In genomic region chr10:19847321-19847720, GRCh38 we compare ENCODE assay signal across 24 cellular contexts. TPM values are rescaled to one million over a fixed set of nuclear protein-coding genes. Genes with fewer than 3 reads are reported as not detected.
DNase-seq lines count a peak whose midpoint lies in the region; ATAC-seq, FAIRE-seq and TF ChIP-seq lines count a peak whose summit lies in the region.
"Had no signal": no experiment of that assay in that cellular context is flagged by ENCODE, and none has a peak within 500 bp of the region (broad histone marks: within the 10 kb centered on the region; RNA-seq: fewer than 3 reads in every experiment).

No MANE protein-coding gene starts in this region.

- H3K9me3 Mint-ChIP-seq in astrocyte (ENCODE audit: unreplicated experiment) (no peaks in the 10 kb centered on the region), mesothelial cell of epicardium (no peaks in the 10 kb centered on the region)
- H3K9me3 Mint-ChIP-seq in T-helper 2 cell treated with Interferon-gamma antibody and Interleukin-4, amounts not matched to agents 5 μg/mL and 100 μg/mL, for 36 hours, result peaks cover 12% of the 10 kb centered on the region
- peaks cover 4% of the 10 kb centered on the region for H3K9me3 Mint-ChIP-seq in CD4-positive, alpha-beta T cell

- H3K27ac Mint-ChIP-seq in astrocyte (ENCODE audit: unreplicated experiment) (peak overlapping the region; percentile 15), mesothelial cell of epicardium (peak overlapping the region; percentile 83)
- no peak overlapping the region for H3K27ac Mint-ChIP-seq in T-helper 2 cell treated with Interferon-gamma antibody and Interleukin-4, amounts not matched to agents 5 μg/mL and 100 μg/mL, for 36 hours
- H3K27ac Mint-ChIP-seq in CD4-positive, alpha-beta T cell, result no peak overlapping the region
- H3K27ac Mint-ChIP-seq: effector memory CD8-positive, alpha-beta T cell; HFFc6; neural progenitor cell; stimulated activated memory B cell treated with anti-CD40 and anti-IgM and Interleukin-4, amounts not matched to agents 10 μg/mL and 1 μg/mL and 100 μg/mL, for 72 hours had no signal

- no peaks in the 10 kb centered on the region for H3K36me3 ChIP-seq in astrocyte (ENCODE audit: insufficient read depth, low read length)
- H3K36me3 ChIP-seq: neural progenitor cell, thoracic aorta had no signal

- H3K4me1 ChIP-seq in astrocyte (ENCODE audit: insufficient read depth, low read length), result peaks cover 9% of the 10 kb centered on the region

- H2AFZ ChIP-seq in astrocyte (ENCODE audit: low read depth, low read length), result no peak overlapping the region
- H2AFZ ChIP-seq: neural progenitor cell had no signal

- peak overlapping the region; percentile 5 for H3K4me2 ChIP-seq in astrocyte (ENCODE audit: low read length)
- H3K4me2 ChIP-seq: neural progenitor cell had no signal

- no peak overlapping the region for H3K9ac ChIP-seq in astrocyte (ENCODE audit: low read length)
- H3K9ac ChIP-seq: neural progenitor cell had no signal

- intact Hi-C loops in CD4-positive, alpha-beta T cell (cut with DNase I, micrococcal nuclease), result no loop called here

- TF ChIP-seq CTCF in AG10803 (conservative IDR thresholded peaks at IDR 0.05; ENCODE audit: low read length) (no peak), astrocyte (IDR thresholded peaks at IDR 0.05; ENCODE audit: insufficient read depth, low read depth, low read length) (no peak), fibroblast of mammary gland (conservative IDR thresholded peaks at IDR 0.05; ENCODE audit: control insufficient read depth, insufficient read depth, low read depth, low read length) (no peak), mesothelial cell of epicardium (IDR thresholded peaks at IDR 0.05; ENCODE audit: unreplicated experiment) (no peak)
- no peak for TF ChIP-seq CTCF in CD4-positive, alpha-beta T cell (IDR thresholded peaks at IDR 0.05)

- H3K9me3 ChIP-seq in astrocyte (ENCODE audit: insufficient read depth, low read depth, low read length), result no peaks in the 10 kb centered on the region
- H3K9me3 ChIP-seq in CD4-positive, alpha-beta T cell (ENCODE audit: control insufficient read depth, low read length), result no peaks in the 10 kb centered on the region
- H3K9me3 ChIP-seq: mucosa of descending colon, thoracic aorta had no signal

- DNase-seq in AG10803 (ENCODE audit: low read depth), result peak; percentile 48
- DNase-seq in astrocyte (ENCODE audit: low read depth), result peak; percentile 84
- peak; percentile 38 for DNase-seq in fibroblast of mammary gland (ENCODE audit: low read depth)
- DNase-seq in mesothelial cell of epicardium (ENCODE audit: low spot score in 2 of 2, unreplicated experiment in 2 of 2), result no peak
- no peak for DNase-seq in T1000 (lab: John Stamatoyannopoulos, UW)
- DNase-seq in T-helper 2 cell treated with Interferon-gamma antibody and Interleukin-4, amounts not matched to agents 5 μg/mL and 100 μg/mL, for 36 hours (ENCODE audit: low spot score), result no peak
- no peak for DNase-seq in CD4-positive, alpha-beta T cell
- DNase-seq: activated CD4-positive, alpha-beta T cell treated with anti-CD3 and anti-CD28 coated beads for 48 hours; activated effector memory CD4-positive, alpha-beta T cell treated with Interleukin-2 at 50 U/mL for 16 hours; COR-L47; effector memory CD8-positive, alpha-beta T cell; foreskin melanocyte; HFFc6; mucosa of descending colon; MV-4-11; NCI-H187 treated with DMSO at 0.1 percent for 48 hours; NCI-H510A; retina; RPMI8226 had no signal

- CTCF ChIA-PET in CD4-positive, alpha-beta T cell (lab: Charles Lee), result no interaction called here

- H3K27me3 ChIP-seq in astrocyte (ENCODE audit: insufficient read depth, low read length), result no peaks in the 10 kb centered on the region
- no peaks in the 10 kb centered on the region for H3K27me3 ChIP-seq in CD4-positive, alpha-beta T cell (ENCODE audit: control insufficient read depth, insufficient read depth, low read length)
- H3K27me3 ChIP-seq: neural progenitor cell had no signal

- POLR2A ChIA-PET in CD4-positive, alpha-beta T cell (lab: Charles Lee), result no interaction called here

- H3K4me3 Mint-ChIP-seq in astrocyte (ENCODE audit: unreplicated experiment), result no peak overlapping the region
- H3K4me3 Mint-ChIP-seq in mesothelial cell of epicardium, result no peak overlapping the region
- H3K4me3 Mint-ChIP-seq in T-helper 2 cell treated with Interferon-gamma antibody and Interleukin-4, amounts not matched to agents 5 μg/mL and 100 μg/mL, for 36 hours, result no peak overlapping the region
- no peak overlapping the region for H3K4me3 Mint-ChIP-seq in CD4-positive, alpha-beta T cell
- H3K4me3 Mint-ChIP-seq: effector memory CD8-positive, alpha-beta T cell; HFFc6; neural progenitor cell; stimulated activated memory B cell treated with anti-CD40 and anti-IgM and Interleukin-4, amounts not matched to agents 10 μg/mL and 1 μg/mL and 100 μg/mL, for 72 hours had no signal

- no peak for ATAC-seq in GM21737 (IDR thresholded peaks at IDR 0.05; ENCODE audit: unreplicated experiment)
- no peak for ATAC-seq in CD4-positive, alpha-beta T cell (ENCODE audit: poor library complexity)
- ATAC-seq: effector memory CD8-positive, alpha-beta T cell; left lobe of liver; mucosa of descending colon; stimulated activated memory B cell treated with anti-CD40 and anti-IgM and Interleukin-4, amounts not matched to agents 10 μg/mL and 1 μg/mL and 100 μg/mL, for 72 hours had no signal

- no peaks in the 10 kb centered on the region for H4K20me1 ChIP-seq in astrocyte (ENCODE audit: insufficient read depth, low read length)

- peaks cover 26% of the 10 kb centered on the region for H3K4me1 Mint-ChIP-seq in astrocyte (ENCODE audit: low read depth, unreplicated experiment)
- peaks cover 53% of the 10 kb centered on the region for H3K4me1 Mint-ChIP-seq in mesothelial cell of epicardium
- no peaks in the 10 kb centered on the region for H3K4me1 Mint-ChIP-seq in T-helper 2 cell treated with Interferon-gamma antibody and Interleukin-4, amounts not matched to agents 5 μg/mL and 100 μg/mL, for 36 hours (ENCODE audit: low read depth)
- no peaks in the 10 kb centered on the region for H3K4me1 Mint-ChIP-seq in CD4-positive, alpha-beta T cell (ENCODE audit: low read depth)
- H3K4me1 Mint-ChIP-seq: stimulated activated memory B cell treated with anti-CD40 and anti-IgM and Interleukin-4, amounts not matched to agents 10 μg/mL and 1 μg/mL and 100 μg/mL, for 72 hours had no signal

- H3K27ac ChIP-seq in astrocyte (ENCODE audit: low read depth, low read length), result no peak overlapping the region
- H3K27ac ChIP-seq in CD4-positive, alpha-beta T cell (ENCODE audit: low read depth, low read length), result no peak overlapping the region
- H3K27ac ChIP-seq: neural progenitor cell had no signal

- H3K4me3 ChIP-seq in AG10803 (ENCODE audit: low read length) (no peak overlapping the region), astrocyte (ENCODE audit: insufficient read depth, low read depth, low read length) (no peak overlapping the region), fibroblast of mammary gland (ENCODE audit: control insufficient read depth, low read depth, low read length) (no peak overlapping the region)
- H3K4me3 ChIP-seq: mucosa of descending colon, neural progenitor cell, thoracic aorta had no signal

- no peaks in the 10 kb centered on the region for H3K27me3 Mint-ChIP-seq in astrocyte (ENCODE audit: low read depth, unreplicated experiment)
- no peaks in the 10 kb centered on the region for H3K27me3 Mint-ChIP-seq in mesothelial cell of epicardium (ENCODE audit: low read depth)
- H3K27me3 Mint-ChIP-seq in T-helper 2 cell treated with Interferon-gamma antibody and Interleukin-4, amounts not matched to agents 5 μg/mL and 100 μg/mL, for 36 hours (ENCODE audit: low read depth), result no peaks in the 10 kb centered on the region
- H3K27me3 Mint-ChIP-seq in CD4-positive, alpha-beta T cell, result no peaks in the 10 kb centered on the region
- H3K27me3 Mint-ChIP-seq: effector memory CD8-positive, alpha-beta T cell; stimulated activated memory B cell treated with anti-CD40 and anti-IgM and Interleukin-4, amounts not matched to agents 10 μg/mL and 1 μg/mL and 100 μg/mL, for 72 hours had no signal

- H3K36me3 Mint-ChIP-seq in astrocyte (ENCODE audit: low read depth, unreplicated experiment), result no peaks in the 10 kb centered on the region
- no peaks in the 10 kb centered on the region for H3K36me3 Mint-ChIP-seq in mesothelial cell of epicardium
- no peaks in the 10 kb centered on the region for H3K36me3 Mint-ChIP-seq in T-helper 2 cell treated with Interferon-gamma antibody and Interleukin-4, amounts not matched to agents 5 μg/mL and 100 μg/mL, for 36 hours (ENCODE audit: low read depth)
- no peaks in the 10 kb centered on the region for H3K36me3 Mint-ChIP-seq in CD4-positive, alpha-beta T cell (ENCODE audit: low read depth)
- H3K36me3 Mint-ChIP-seq: stimulated activated memory B cell treated with anti-CD40 and anti-IgM and Interleukin-4, amounts not matched to agents 10 μg/mL and 1 μg/mL and 100 μg/mL, for 72 hours had no signal

- H3K79me2 ChIP-seq in astrocyte (ENCODE audit: insufficient read depth, low read length), result no peaks in the 10 kb centered on the region

- FAIRE-seq in astrocyte (lab: Jason Lieb, UNC), result no peak

RNA-seq across cellular contexts. Expression of gene PLXDC2, which starts 31.1 kb away (rescaled TPM):
- total RNA-seq in astrocyte (36.1 and 44.5 TPM in 2 replicates), mesothelial cell of epicardium (60.0 to 62.7 TPM (median 62.3 TPM) in 3 replicates)
- under 1 TPM; 0.41 to 0.61 TPM for total RNA-seq in CD4-positive, alpha-beta T cell

Comparison
In these comparisons a context has a peak if more than half of its experiments do, and no peak if none do; other contexts are left out.
1. DNase-seq: peak in AG10803 (single experiment), astrocyte (single experiment) and fibroblast of mammary gland (single experiment); none in mesothelial cell of epicardium (0 of 2), T1000 (single experiment), T-helper 2 cell treated with Interferon-gamma antibody and Interleukin-4, amounts not matched to agents 5 μg/mL and 100 μg/mL, for 36 hours (single experiment) and CD4-positive, alpha-beta T cell (0 of 10).
2. H3K27ac Mint-ChIP-seq: peak in astrocyte (single experiment) and mesothelial cell of epicardium (single experiment); none in T-helper 2 cell treated with Interferon-gamma antibody and Interleukin-4, amounts not matched to agents 5 μg/mL and 100 μg/mL, for 36 hours (single experiment) and CD4-positive, alpha-beta T cell (single experiment).
3. RNA of gene PLXDC2, which starts 31.1 kb away (total RNA-seq): 60.0 to 62.7 TPM in mesothelial cell of epicardium and 36.1 to 44.5 TPM in astrocyte; 0.41 to 0.61 TPM in CD4-positive, alpha-beta T cell; every median in the first group is over 10 times any median in the second.